Comparison of ENCODE assay signal across 17 cellular contexts in the genomic region with DNA sequence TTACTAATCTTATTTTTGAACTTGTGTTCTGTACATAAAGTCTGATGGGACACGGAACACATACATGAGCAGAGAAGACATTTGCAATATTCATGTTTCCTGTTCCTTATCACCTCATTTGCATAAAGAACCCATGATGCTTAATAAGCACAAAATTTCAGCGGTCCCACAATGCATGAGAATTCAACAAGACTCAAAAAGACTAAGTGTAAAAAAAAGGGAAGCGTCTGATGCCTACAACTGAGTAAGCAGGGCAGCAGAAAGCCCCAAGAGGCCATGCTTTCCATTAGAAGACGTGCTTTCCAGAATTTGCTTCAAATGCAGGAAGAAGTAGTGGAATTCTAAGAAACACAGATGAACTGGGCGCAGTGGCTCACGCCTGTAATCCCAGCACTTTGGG.
"Had no signal": no experiment of that assay in that cellular context is flagged by ENCODE, and none has a peak within 500 bp of the region (broad histone marks: within the 10 kb centered on the region; RNA-seq: fewer than 3 reads in every experiment).

No MANE protein-coding gene starts in this region.

- H3K9me3 ChIP-seq: esophagus squamous epithelium, gastroesophageal sphincter, neutrophil, stomach, thoracic aorta, transverse colon had no signal

- H3K4me3 ChIP-seq: esophagus squamous epithelium, gastroesophageal sphincter, stomach, thoracic aorta, transverse colon had no signal

- H3K27me3 ChIP-seq: stomach, transverse colon had no signal

- DNase-seq: dermis blood vessel endothelial cell; esophagus squamous epithelium; foreskin fibroblast; immature natural killer cell; left ventricle myocardium superior; mammary epithelial cell; naive thymus-derived CD8-positive, alpha-beta T cell; stimulated activated CD4-positive, alpha-beta T cell treated with anti-CD3 and anti-CD28 coated beads, Interleukin-2, amount 100 ng/mL, for 24 hours; stimulated activated CD4-positive, alpha-beta T cell treated with anti-CD3 and anti-CD28 coated beads, Interleukin-4, amount 100 ng/mL, for 4 hours; stimulated activated naive CD4-positive, alpha-beta T cell; stomach; substantia nigra had no signal

- H3K27ac ChIP-seq: gastroesophageal sphincter, neutrophil, thoracic aorta, transverse colon had no signal

- ATAC-seq: gastroesophageal sphincter; left ventricle myocardium superior; naive thymus-derived CD8-positive, alpha-beta T cell; sciatic nerve had no signal

- H3K36me3 ChIP-seq: esophagus squamous epithelium, gastroesophageal sphincter, neutrophil, stomach, thoracic aorta, transverse colon had no signal
